In the genomic region with DNA sequence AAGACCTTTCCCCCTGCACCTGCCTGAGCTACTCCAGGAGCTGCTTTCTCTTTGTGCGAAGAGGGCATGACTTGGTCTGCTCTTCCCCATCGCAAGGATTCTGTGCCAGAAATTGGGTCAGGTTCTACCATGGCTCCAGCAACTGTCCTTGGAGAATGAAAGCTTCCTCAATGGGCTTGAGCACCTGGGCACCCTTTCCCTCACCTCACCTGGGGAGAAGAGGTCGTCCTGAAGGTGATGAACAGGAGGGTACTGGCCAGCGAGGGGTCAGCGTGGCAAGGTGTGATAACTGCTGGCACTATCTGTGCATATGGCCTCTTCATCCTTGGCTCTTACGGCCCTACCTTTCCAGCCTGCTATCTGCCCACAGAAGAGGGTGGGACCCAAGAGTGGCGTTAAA, we compare ENCODE assay signal across 8 cellular contexts. TPM values are rescaled to one million over a fixed set of nuclear protein-coding genes. Genes with fewer than 3 reads are reported as not detected.
DNase-seq lines count a peak whose midpoint lies in the region; ATAC-seq and TF ChIP-seq lines count a peak whose summit lies in the region.

No MANE protein-coding gene starts in this region.

- H3K27me3 Mint-ChIP-seq in activated naive CD8-positive, alpha-beta T cell treated with anti-CD3 and anti-CD28 coated beads, Interleukin-2, amount 50 U/mL, for 24 hours = no peaks in the 10 kb centered on the region

- H3K36me3 ChIP-seq in mesenchymal stem cell (ENCODE audit: control insufficient read depth in 1 of 2, insufficient read depth in 2 of 2, low read depth in 1 of 2, low read length in 2 of 2) (peaks cover 57 to 65% of the 10 kb centered on the region in 2 experiments), thoracic aorta (peaks cover 25% of the 10 kb centered on the region)

- no peak overlapping the region for H4K8ac ChIP-seq in mesenchymal stem cell (ENCODE audit: low read length)

- peaks cover 80% of the 10 kb centered on the region for H3K4me1 Mint-ChIP-seq in activated naive CD8-positive, alpha-beta T cell treated with anti-CD3 and anti-CD28 coated beads, Interleukin-2, amount 50 U/mL, for 24 hours

- ATAC-seq in activated naive CD8-positive, alpha-beta T cell treated with anti-CD3 and anti-CD28 coated beads, Interleukin-2, amount 50 U/mL, for 24 hours = no peak
- ATAC-seq in thoracic aorta (ENCODE audit: insufficient number of reproducible peaks, low FRiP score, low read depth) = no peak
- ATAC-seq in HG03520 (IDR thresholded peaks at IDR 0.05; ENCODE audit: unreplicated experiment) = no peak

- no peaks in the 10 kb centered on the region for H3K9me3 ChIP-seq in mesenchymal stem cell (ENCODE audit: control insufficient read depth, low read length)
- H3K9me3 ChIP-seq in thoracic aorta = no peaks in the 10 kb centered on the region

- no peak overlapping the region for H2BK15ac ChIP-seq in mesenchymal stem cell (ENCODE audit: low read depth, poor library complexity, severe bottlenecking)

- no peak overlapping the region for H2BK5ac ChIP-seq in mesenchymal stem cell (ENCODE audit: low read depth, low read length, poor library complexity, severe bottlenecking)

- H3K4me3 Mint-ChIP-seq in activated naive CD8-positive, alpha-beta T cell treated with anti-CD3 and anti-CD28 coated beads, Interleukin-2, amount 50 U/mL, for 24 hours = peak overlapping the region; percentile 69

- peak overlapping the region in 1 of 2 experiments; percentile 42 for H3K4ac ChIP-seq in mesenchymal stem cell (ENCODE audit: low read depth in 1 of 2, low read length in 2 of 2)

- H3K27me3 ChIP-seq in mesenchymal stem cell (ENCODE audit: control insufficient read depth in 1 of 2, insufficient read depth in 1 of 2, low read length in 2 of 2) = no peaks in the 10 kb centered on the region
- no peaks in the 10 kb centered on the region for H3K27me3 ChIP-seq in thoracic aorta (replicated peaks; ENCODE audit: insufficient read depth)

- H3K9ac ChIP-seq in mesenchymal stem cell (ENCODE audit: low read length) = peak overlapping the region; percentile 82

- H3K4me2 ChIP-seq in mesenchymal stem cell (ENCODE audit: low read length, poor library complexity, severe bottlenecking) = no peak overlapping the region

- TF ChIP-seq CTCF in thoracic aorta (IDR thresholded peaks at IDR 0.05) = no peak

- H3K27ac ChIP-seq in mesenchymal stem cell (ENCODE audit: low read length, poor library complexity, severe bottlenecking) = no peak overlapping the region
- H3K27ac ChIP-seq in thoracic aorta = peak overlapping the region; percentile 16 to 82

- WGBS in mesenchymal stem cell = 95% methylated on average over 7 of the region's 7 CpGs

- H2BK12ac ChIP-seq in mesenchymal stem cell (ENCODE audit: low read length in 2 of 2) = no peak overlapping the region

- no peak overlapping the region for H4K91ac ChIP-seq in mesenchymal stem cell (ENCODE audit: low read length)

- H3K14ac ChIP-seq in mesenchymal stem cell (ENCODE audit: low read length in 2 of 2) = no peak overlapping the region

- no peak overlapping the region for H2BK120ac ChIP-seq in mesenchymal stem cell (ENCODE audit: low read depth, low read length)

- no peaks in the 10 kb centered on the region for H3K9me3 Mint-ChIP-seq in activated naive CD8-positive, alpha-beta T cell treated with anti-CD3 and anti-CD28 coated beads, Interleukin-2, amount 50 U/mL, for 24 hours

- H3K27ac Mint-ChIP-seq in activated naive CD8-positive, alpha-beta T cell treated with anti-CD3 and anti-CD28 coated beads, Interleukin-2, amount 50 U/mL, for 24 hours = peak overlapping the region; percentile 67

- H3K4me1 ChIP-seq in mesenchymal stem cell (ENCODE audit: control insufficient read depth, insufficient read depth, low read depth, low read length) = peaks cover 45% of the 10 kb centered on the region
- H3K4me1 ChIP-seq in thoracic aorta (ENCODE audit: control insufficient read depth in 1 of 2, low read depth in 2 of 2) = peaks cover 47 to 76% of the 10 kb centered on the region in 2 donors

- H3K79me1 ChIP-seq in mesenchymal stem cell (replicated peaks; ENCODE audit: low read length, poor library complexity, severe bottlenecking) = peaks cover 5% of the 10 kb centered on the region

- peak overlapping the region in 1 of 2 experiments; percentile 81 for H3K4me3 ChIP-seq in mesenchymal stem cell (ENCODE audit: insufficient read depth in 1 of 2, low read depth in 1 of 2, low read length in 2 of 2)
- peak overlapping the region; percentile 85 for H3K4me3 ChIP-seq in thoracic aorta

- no peak overlapping the region for H2AK5ac ChIP-seq in mesenchymal stem cell (ENCODE audit: low read length, severe bottlenecking)

- H3K18ac ChIP-seq in mesenchymal stem cell (ENCODE audit: low read depth in 1 of 2, low read length in 2 of 2) = no peak overlapping the region

- peak; percentile 55 for DNase-seq in activated CD8-positive, alpha-beta memory T cell treated with anti-CD3 and anti-CD28 coated beads, Interleukin-2, amount 50 U/mL, for 48 hours
- DNase-seq in activated CD8-positive, alpha-beta memory T cell treated with anti-CD3 and anti-CD28 coated beads for 24 hours = no peak
- no peak for DNase-seq in activated naive CD8-positive, alpha-beta T cell treated with anti-CD3 and anti-CD28 coated beads, Interleukin-2, amount 50 U/mL, for 24 hours
- no peak for DNase-seq in mesenchymal stem cell
- no peak for DNase-seq in thoracic aorta (ENCODE audit: low spot score)
- DNase-seq in T1000 (lab: John Stamatoyannopoulos, UW) = no peak
- no peak for DNase-seq in hypothalamus (lab: John Stamatoyannopoulos, UW)

- no peak overlapping the region for H2AFZ ChIP-seq in mesenchymal stem cell (ENCODE audit: low read depth, low read length)

- H3K23ac ChIP-seq in mesenchymal stem cell (ENCODE audit: low read length in 2 of 2) = no peak overlapping the region

- peaks cover 63% of the 10 kb centered on the region for H3K36me3 Mint-ChIP-seq in activated naive CD8-positive, alpha-beta T cell treated with anti-CD3 and anti-CD28 coated beads, Interleukin-2, amount 50 U/mL, for 24 hours (ENCODE audit: low read depth)

RNA-seq across cellular contexts. Expression of gene RBM15B, which starts 0.9 kb away (rescaled TPM):
- 26.0 TPM for polyA plus RNA-seq in mesenchymal stem cell (2013, experiment 1 of 2)
- 25.4 TPM for polyA plus RNA-seq in mesenchymal stem cell (2013, experiment 2 of 2)
- total RNA-seq in thoracic aorta = 10 to 100 TPM; 28.3 to 38.0 TPM

RNA-seq across cellular contexts. Expression of gene MANF, which starts 5.1 kb away (rescaled TPM):
- polyA plus RNA-seq in mesenchymal stem cell (2013, experiment 1 of 2) = 220 TPM
- 221 TPM for polyA plus RNA-seq in mesenchymal stem cell (2013, experiment 2 of 2)
- 10 to 100 TPM; 42.6 to 48.5 TPM for total RNA-seq in thoracic aorta
